In genomic region chr3:41007399-41007798, GRCh38 we compare ENCODE assay signal across 33 cellular contexts.
"Had no signal": no experiment of that assay in that cellular context is flagged by ENCODE, and none has a peak within 500 bp of the region (broad histone marks: within the 10 kb centered on the region; RNA-seq: fewer than 3 reads in every experiment).

No MANE protein-coding gene starts in this region.

- H3K36me3 ChIP-seq: ascending aorta, cardiac muscle cell had no signal

- FAIRE-seq: bronchial epithelial cell, TTC549 had no signal

- H3K9me3 ChIP-seq: ascending aorta had no signal

- ATAC-seq: activated CD8-positive, alpha-beta T cell treated with anti-CD3 and anti-CD28 coated beads for 36 hours; activated naive CD4-positive, alpha-beta T cell treated with anti-CD3 and anti-CD28 coated beads, Interleukin-2, amount 50 U/mL, for 72 hours; activated T-cell treated with anti-CD3 and anti-CD28 coated beads, Interleukin-2, amount 50 U/mL, for 4 hours; activated T-cell treated with anti-CD3 and anti-CD28 coated beads, Interleukin-2, amount 50 U/mL, for 72 hours; activated T-helper 17 cell treated with anti-CD3 and anti-CD28 coated beads, Interleukin-2, amount 50 U/mL, for 72 hours had no signal

- H3K4me1 ChIP-seq: ascending aorta had no signal

- DNase-seq: activated B cell treated with CpG ODN at 0.5 μM for 24 hours; activated CD4-positive, alpha-beta memory T cell treated with anti-CD3 and anti-CD28 coated beads for 36 hours; activated CD4-positive, alpha-beta T cell treated with anti-CD3 and anti-CD28 coated beads for 4 hours; activated CD4-positive, alpha-beta T cell treated with anti-CD3 and anti-CD28 coated beads, Interleukin-2, amount 10 ng/mL, durations not matched to agents 24 days and 14 days; activated CD4-positive, alpha-beta T cell treated with anti-CD3 and anti-CD28 coated beads, Interleukin-2, amount 50 U/mL, for 1 hour; activated CD4-positive, alpha-beta T cell treated with anti-CD3 and anti-CD28 coated beads, Interleukin-2, amount 50 U/mL, for 4 hours; activated CD4-positive, CD25-positive, alpha-beta regulatory T cell treated with anti-CD3 and anti-CD28 coated beads, Interleukin-2, amount 50 U/mL, for 72 hours; activated CD8-positive, alpha-beta memory T cell treated with anti-CD3 and anti-CD28 coated beads, Interleukin-2, amount 50 U/mL, for 4 hours; activated CD8-positive, alpha-beta T cell treated with anti-CD3 and anti-CD28 coated beads for 36 hours; activated effector memory CD4-positive, alpha-beta T cell treated with anti-CD3 and anti-CD28 coated beads, Interleukin-2, amount 50 U/mL, for 16 hours; activated gamma-delta T cell treated with Interleukin-2 at 50 U/mL for 16 hours; activated naive CD4-positive, alpha-beta T cell; activated naive CD4-positive, alpha-beta T cell treated with anti-CD3 and anti-CD28 coated beads for 36 hours; activated naive CD4-positive, alpha-beta T cell treated with anti-CD3 and anti-CD28 coated beads, Interleukin-2, amount 50 U/mL, for 16 hours; activated naive CD8-positive, alpha-beta T cell treated with anti-CD3 and anti-CD28 coated beads for 36 hours; activated T-cell treated with anti-CD3 and anti-CD28 coated beads for 4 hours; activated T-cell treated with anti-CD3 and anti-CD28 coated beads, Interleukin-2, amount 50 U/mL, for 1 hour; activated T-cell treated with anti-CD3 and anti-CD28 coated beads, Interleukin-2, amount 50 U/mL, for 4 hours; activated T-cell treated with anti-CD3 and anti-CD28 coated beads, Interleukin-2, amount 50 U/mL, for 72 hours; amygdala; anterior cingulate cortex; caudate nucleus; cerebellar nuclear complex; T-helper 1 cell; T-helper 2 cell; T-helper 9 cell had no signal

- H3K27me3 ChIP-seq: ascending aorta, cardiac muscle cell had no signal

- H3K4me3 ChIP-seq: ascending aorta, cardiac muscle cell had no signal

- H3K27ac ChIP-seq: ascending aorta, cardiac muscle cell, VCaP had no signal
